Comparison of ENCODE assay signal across 23 cellular contexts in the genomic region with DNA sequence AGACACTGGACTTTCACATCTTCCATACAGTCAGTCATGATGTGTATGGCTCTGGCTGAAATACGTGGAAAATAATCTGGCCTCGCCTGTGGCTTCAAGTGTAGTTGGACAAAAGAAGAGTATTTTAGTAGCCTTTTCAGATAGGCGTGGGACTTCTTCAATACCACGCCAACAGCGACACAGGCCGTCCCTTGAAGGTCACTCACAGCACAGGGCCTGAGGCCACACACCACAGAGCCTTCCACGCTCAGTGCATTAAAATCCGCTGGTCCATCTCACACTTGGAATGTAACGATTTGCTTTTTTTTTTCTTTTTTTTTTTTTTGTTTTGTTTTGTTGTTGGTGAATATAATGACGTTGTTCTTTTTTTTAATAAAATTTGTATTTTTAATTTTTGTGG.
"Had no signal": no experiment of that assay in that cellular context is flagged by ENCODE, and none has a peak within 500 bp of the region (broad histone marks: within the 10 kb centered on the region; RNA-seq: fewer than 3 reads in every experiment).

No MANE protein-coding gene starts in this region.

- H3K27ac Mint-ChIP-seq: activated CD4-positive, alpha-beta T cell treated with anti-CD3 and anti-CD28 coated beads, Interleukin-2, amount 10 ng/mL, durations not matched to agents 24 days and 14 days; activated CD8-positive, alpha-beta memory T cell treated with anti-CD3 and anti-CD28 coated beads, Interleukin-2, amount 10 ng/mL, durations not matched to agents 7 days and 5 days; activated CD8-positive, alpha-beta T cell treated with anti-CD3 and anti-CD28 coated beads for 36 hours; activated naive CD8-positive, alpha-beta T cell treated with anti-CD3 and anti-CD28 coated beads, Interleukin-2, amount 50 U/mL, for 24 hours; activated T-helper 1 cell treated with anti-CD3 and anti-CD28 coated beads, Interleukin-12 subunit alpha, Interleukin-12 subunit beta, Interleukin-2, Interleukin-4 antibody, amounts not matched to agents 30 ng/mL and 10 ng/mL and 1 ng/mL, durations not matched to agents 14 hours and 24 hours and 36 hours; nephron progenitor cell had no signal

- H3K4me1 Mint-ChIP-seq: activated CD8-positive, alpha-beta memory T cell treated with anti-CD3 and anti-CD28 coated beads, Interleukin-2, amount 10 ng/mL, durations not matched to agents 7 days and 5 days; activated naive CD8-positive, alpha-beta T cell treated with anti-CD3 and anti-CD28 coated beads, Interleukin-2, amount 50 U/mL, for 24 hours; nephron progenitor cell had no signal

- ATAC-seq: activated CD4-positive, CD25-positive, alpha-beta regulatory T cell treated with anti-CD3 and anti-CD28 coated beads, Interleukin-2, amount 50 U/mL, for 24 hours; activated CD8-positive, alpha-beta memory T cell treated with anti-CD3 and anti-CD28 coated beads, Interleukin-2, amount 10 ng/mL, durations not matched to agents 7 days and 5 days; activated CD8-positive, alpha-beta T cell treated with anti-CD3 and anti-CD28 coated beads for 36 hours; activated naive CD8-positive, alpha-beta T cell treated with anti-CD3 and anti-CD28 coated beads, Interleukin-2, amount 50 U/mL, for 24 hours; effector memory CD8-positive, alpha-beta T cell; left lobe of liver; sciatic nerve had no signal

- H3K27me3 ChIP-seq: esophagus squamous epithelium, gastrocnemius medialis, upper lobe of left lung had no signal

- H3K4me3 Mint-ChIP-seq: activated CD4-positive, alpha-beta T cell treated with anti-CD3 and anti-CD28 coated beads, Interleukin-2, amount 10 ng/mL, durations not matched to agents 24 days and 14 days; activated CD8-positive, alpha-beta memory T cell treated with anti-CD3 and anti-CD28 coated beads, Interleukin-2, amount 10 ng/mL, durations not matched to agents 7 days and 5 days; activated CD8-positive, alpha-beta T cell treated with anti-CD3 and anti-CD28 coated beads for 36 hours; activated naive CD8-positive, alpha-beta T cell treated with anti-CD3 and anti-CD28 coated beads, Interleukin-2, amount 50 U/mL, for 24 hours; activated T-helper 1 cell treated with anti-CD3 and anti-CD28 coated beads, Interleukin-12 subunit alpha, Interleukin-12 subunit beta, Interleukin-2, Interleukin-4 antibody, amounts not matched to agents 30 ng/mL and 10 ng/mL and 1 ng/mL, durations not matched to agents 14 hours and 24 hours and 36 hours; effector memory CD8-positive, alpha-beta T cell; nephron progenitor cell had no signal

- DNase-seq: activated CD4-positive, alpha-beta T cell treated with anti-CD3 and anti-CD28 coated beads, Interleukin-2, amount 10 ng/mL, durations not matched to agents 24 days and 14 days; activated CD8-positive, alpha-beta memory T cell treated with anti-CD3 and anti-CD28 coated beads, Interleukin-2, amount 10 ng/mL, durations not matched to agents 7 days and 5 days; activated CD8-positive, alpha-beta T cell treated with anti-CD3 and anti-CD28 coated beads for 36 hours; activated gamma-delta T cell; activated naive CD4-positive, alpha-beta T cell treated with anti-CD3 and anti-CD28 coated beads, Interleukin-2, amount 50 U/mL, for 16 hours; activated naive CD8-positive, alpha-beta T cell treated with anti-CD3 and anti-CD28 coated beads, Interleukin-2, amount 50 U/mL, for 24 hours; activated T-cell treated with anti-CD3 and anti-CD28 coated beads for 4 hours; effector memory CD8-positive, alpha-beta T cell; esophagus squamous epithelium; gastrocnemius medialis; islet precursor cell; nephron progenitor cell; SK-N-SH; stimulated activated CD4-positive, alpha-beta T cell treated with anti-CD3 and anti-CD28 coated beads, Interleukin-4, amount 100 ng/mL, for 1 hour; stimulated activated naive CD4-positive, alpha-beta T cell; T-helper 2 cell had no signal

- H3K9me3 ChIP-seq: esophagus squamous epithelium, gastrocnemius medialis, SK-N-SH, thoracic aorta, upper lobe of left lung had no signal

- H3K4me3 ChIP-seq: gastrocnemius medialis, thoracic aorta, upper lobe of left lung had no signal

- H3K27me3 Mint-ChIP-seq: activated CD4-positive, alpha-beta T cell treated with anti-CD3 and anti-CD28 coated beads, Interleukin-2, amount 10 ng/mL, durations not matched to agents 24 days and 14 days; activated CD8-positive, alpha-beta memory T cell treated with anti-CD3 and anti-CD28 coated beads, Interleukin-2, amount 10 ng/mL, durations not matched to agents 7 days and 5 days; activated CD8-positive, alpha-beta T cell treated with anti-CD3 and anti-CD28 coated beads for 36 hours; activated naive CD8-positive, alpha-beta T cell treated with anti-CD3 and anti-CD28 coated beads, Interleukin-2, amount 50 U/mL, for 24 hours; brain; effector memory CD8-positive, alpha-beta T cell had no signal

- H3K4me1 ChIP-seq: gastrocnemius medialis had no signal

- H3K9me3 Mint-ChIP-seq: activated CD4-positive, alpha-beta T cell treated with anti-CD3 and anti-CD28 coated beads, Interleukin-2, amount 10 ng/mL, durations not matched to agents 24 days and 14 days; activated CD8-positive, alpha-beta T cell treated with anti-CD3 and anti-CD28 coated beads for 36 hours; activated naive CD8-positive, alpha-beta T cell treated with anti-CD3 and anti-CD28 coated beads, Interleukin-2, amount 50 U/mL, for 24 hours; activated T-helper 1 cell treated with anti-CD3 and anti-CD28 coated beads, Interleukin-12 subunit alpha, Interleukin-12 subunit beta, Interleukin-2, Interleukin-4 antibody, amounts not matched to agents 30 ng/mL and 10 ng/mL and 1 ng/mL, durations not matched to agents 14 hours and 24 hours and 36 hours; brain; effector memory CD8-positive, alpha-beta T cell; nephron progenitor cell had no signal

- H3K27ac ChIP-seq: thoracic aorta, upper lobe of left lung had no signal
